In the genomic region with DNA sequence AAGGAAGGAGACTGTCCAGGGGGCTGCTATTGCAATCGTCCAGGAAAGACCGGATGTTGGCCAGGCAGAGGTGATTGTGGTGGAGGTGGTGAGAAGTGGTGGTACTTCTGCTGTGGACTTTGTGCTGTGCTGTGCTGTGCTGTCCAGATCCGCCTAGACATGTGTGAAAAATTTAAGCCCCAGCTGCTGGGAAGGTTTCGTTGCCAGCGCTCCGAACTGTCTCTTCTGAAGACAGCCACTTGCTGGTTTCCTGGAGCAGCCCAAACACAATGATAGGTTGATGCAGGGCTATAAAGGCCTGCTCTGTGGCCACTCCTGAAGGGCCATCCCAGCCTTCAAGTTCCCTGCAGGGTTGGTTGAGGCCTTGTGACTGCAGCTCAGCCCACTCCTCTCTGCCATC, we compare ENCODE assay signal across 29 cellular contexts.
"Had no signal": no experiment of that assay in that cellular context is flagged by ENCODE, and none has a peak within 500 bp of the region (broad histone marks: within the 10 kb centered on the region; RNA-seq: fewer than 3 reads in every experiment).

No MANE protein-coding gene starts in this region.

- H3K4me3 ChIP-seq: breast epithelium, MG63, Peyer's patch, SK-N-MC had no signal

- H3K27me3 Mint-ChIP-seq: activated CD8-positive, alpha-beta memory T cell treated with anti-CD3 and anti-CD28 coated beads, Interleukin-2, amount 10 ng/mL, durations not matched to agents 7 days and 5 days; activated naive CD4-positive, alpha-beta T cell treated with anti-CD3 and anti-CD28 coated beads, Interleukin-2, amount 50 U/mL, for 24 hours; activated T-cell treated with anti-CD3 and anti-CD28 coated beads, Interleukin-2, amount 50 U/mL, for 24 hours; T-cell had no signal

- H3K9me3 Mint-ChIP-seq: activated naive CD4-positive, alpha-beta T cell treated with anti-CD3 and anti-CD28 coated beads, Interleukin-2, amount 50 U/mL, for 24 hours had no signal

- H3K4me1 Mint-ChIP-seq: activated CD8-positive, alpha-beta memory T cell treated with anti-CD3 and anti-CD28 coated beads, Interleukin-2, amount 10 ng/mL, durations not matched to agents 7 days and 5 days; activated naive CD4-positive, alpha-beta T cell treated with anti-CD3 and anti-CD28 coated beads, Interleukin-2, amount 50 U/mL, for 24 hours; T-cell had no signal

- H3K36me3 ChIP-seq: breast epithelium, MG63, Peyer's patch had no signal

- H3K27me3 ChIP-seq: breast epithelium, MG63, Peyer's patch had no signal

- H3K9me3 ChIP-seq: breast epithelium, MG63, Peyer's patch had no signal

- DNase-seq: activated CD4-positive, alpha-beta T cell treated with anti-CD3 and anti-CD28 coated beads for 48 hours; activated CD4-positive, alpha-beta T cell treated with anti-CD3 and anti-CD28 coated beads, Interleukin-2, amount 50 U/mL, for 4 hours; activated CD8-positive, alpha-beta memory T cell treated with anti-CD3 and anti-CD28 coated beads, Interleukin-2, amount 10 ng/mL, durations not matched to agents 7 days and 5 days; activated effector memory CD4-positive, alpha-beta T cell treated with Interleukin-2 at 50 U/mL for 16 hours; activated naive CD4-positive, alpha-beta T cell; activated T-cell treated with anti-CD3 and anti-CD28 coated beads, Interleukin-2, amount 50 U/mL, for 24 hours; aorta; central memory CD4-positive, alpha-beta T cell; MG63; MV-4-11; NCI-H1092 treated with DMSO at 0.1 percent for 48 hours; NCI-H1417 treated with DMSO at 0.1 percent for 48 hours; NCI-H1694; NCI-H2029 treated with DMSO at 0.1 percent for 48 hours; NCI-H345; NCI-H510A; NCI-H526 treated with DMSO at 0.1 percent for 48 hours; NCI-H82; OCI-M1; Peyer's patch; T-cell; T-helper 2 cell; T1000 had no signal

- H3K4me1 ChIP-seq: breast epithelium, Peyer's patch had no signal

- H3K27ac Mint-ChIP-seq: activated CD8-positive, alpha-beta memory T cell treated with anti-CD3 and anti-CD28 coated beads, Interleukin-2, amount 10 ng/mL, durations not matched to agents 7 days and 5 days; activated naive CD4-positive, alpha-beta T cell treated with anti-CD3 and anti-CD28 coated beads, Interleukin-2, amount 50 U/mL, for 24 hours; activated T-cell treated with anti-CD3 and anti-CD28 coated beads, Interleukin-2, amount 50 U/mL, for 24 hours; activated T-helper 1 cell treated with anti-CD3 and anti-CD28 coated beads, Interleukin-12 subunit alpha, Interleukin-12 subunit beta, Interleukin-2, Interleukin-4 antibody, amounts not matched to agents 30 ng/mL and 10 ng/mL and 1 ng/mL, durations not matched to agents 14 hours and 24 hours and 36 hours; T-cell had no signal

- H3K4me3 Mint-ChIP-seq: activated CD8-positive, alpha-beta memory T cell treated with anti-CD3 and anti-CD28 coated beads, Interleukin-2, amount 10 ng/mL, durations not matched to agents 7 days and 5 days; activated naive CD4-positive, alpha-beta T cell treated with anti-CD3 and anti-CD28 coated beads, Interleukin-2, amount 50 U/mL, for 24 hours; activated T-cell treated with anti-CD3 and anti-CD28 coated beads, Interleukin-2, amount 50 U/mL, for 24 hours; activated T-helper 1 cell treated with anti-CD3 and anti-CD28 coated beads, Interleukin-12 subunit alpha, Interleukin-12 subunit beta, Interleukin-2, Interleukin-4 antibody, amounts not matched to agents 30 ng/mL and 10 ng/mL and 1 ng/mL, durations not matched to agents 14 hours and 24 hours and 36 hours; T-cell had no signal

- H3K27ac ChIP-seq: breast epithelium, Peyer's patch, RWPE1, SK-N-MC had no signal

- H3K36me3 Mint-ChIP-seq: activated CD8-positive, alpha-beta memory T cell treated with anti-CD3 and anti-CD28 coated beads, Interleukin-2, amount 10 ng/mL, durations not matched to agents 7 days and 5 days; activated naive CD4-positive, alpha-beta T cell treated with anti-CD3 and anti-CD28 coated beads, Interleukin-2, amount 50 U/mL, for 24 hours; T-cell had no signal

- ATAC-seq: activated CD4-positive, CD25-positive, alpha-beta regulatory T cell treated with anti-CD3 and anti-CD28 coated beads, Interleukin-2, amount 50 U/mL, for 24 hours; activated CD8-positive, alpha-beta memory T cell treated with anti-CD3 and anti-CD28 coated beads, Interleukin-2, amount 10 ng/mL, durations not matched to agents 7 days and 5 days; T-cell had no signal
